In genomic region chr9:27496134-27496504, GRCh38 we compare ENCODE assay signal across 30 cellular contexts. TPM values are rescaled to one million over a fixed set of nuclear protein-coding genes. Genes with fewer than 3 reads are reported as not detected.
A peak's percentile ranks its signal among the peaks of the same experiment; 100 is the strongest.
DNase-seq lines count a peak whose midpoint lies in the region; ATAC-seq, FAIRE-seq and TF ChIP-seq lines count a peak whose summit lies in the region.
"Had no signal": no experiment of that assay in that cellular context is flagged by ENCODE, and none has a peak within 500 bp of the region (broad histone marks: within the 10 kb centered on the region; RNA-seq: fewer than 3 reads in every experiment).

No MANE protein-coding gene starts in this region.

- no peak overlapping the region for H3K14ac ChIP-seq in H1 (ENCODE audit: insufficient read length)

- H3K27me3 ChIP-seq in GM23338 (ENCODE audit: insufficient read depth) (no peaks in the 10 kb centered on the region), HUES48 (ENCODE audit: control insufficient read depth, insufficient read depth, low read length) (no peaks in the 10 kb centered on the region), H1 (replicated peaks in 1 of 4; ENCODE audit: control insufficient read depth in 3 of 4, extremely low read depth in 1 of 4, insufficient read depth in 3 of 4, low read length in 3 of 4) (no peaks in the 10 kb centered on the region)
- H3K27me3 ChIP-seq: BE2C, cardiac muscle cell, tibial artery had no signal

- H2AFZ ChIP-seq in GM23338 = no peak overlapping the region
- H2AFZ ChIP-seq in H1 (ENCODE audit: low read length) = no peak overlapping the region

- no peaks in the 10 kb centered on the region for H3K27me3 Mint-ChIP-seq in GM23338 (ENCODE audit: insufficient read depth, low read depth, poor library complexity)
- no peaks in the 10 kb centered on the region for H3K27me3 Mint-ChIP-seq in nephron (ENCODE audit: low read depth)
- H3K27me3 Mint-ChIP-seq: activated naive CD8-positive, alpha-beta T cell; naive thymus-derived CD4-positive, alpha-beta T cell had no signal

- H3K9me3 ChIP-seq in HUES48 (ENCODE audit: control insufficient read depth, insufficient read depth, low read length) (no peaks in the 10 kb centered on the region), H1 (ENCODE audit: insufficient read depth in 2 of 2, low read depth in 1 of 2, low read length in 1 of 2) (peaks cover 0 to 4% of the 10 kb centered on the region in 2 experiments; a peak in 1 of 4 replicates)
- H3K9me3 ChIP-seq: BE2C, tibial artery had no signal

- H4K91ac ChIP-seq in H1 (replicated peaks; ENCODE audit: insufficient read length, low read length) = no peak overlapping the region

- TF ChIP-seq POLR2A in H1 (IDR thresholded peaks at IDR 0.05; ENCODE audit: control extremely low read depth in 1 of 2, low read depth in 2 of 2, low read length in 2 of 2) = no peak

- H3K27ac ChIP-seq in GM23338 (ENCODE audit: low read depth) (no peak overlapping the region), HUES48 (ENCODE audit: low read depth, low read length) (peak overlapping the region; percentile 75), H1 (ENCODE audit: low read depth, low read length) (no peak overlapping the region)
- H3K27ac ChIP-seq: cardiac muscle cell, coronary artery, tibial artery had no signal

- H2BK5ac ChIP-seq in H1 (ENCODE audit: low read depth, low read length) = no peak overlapping the region

- ATAC-seq in GM23338 (peak; percentile 63), HG03520 (IDR thresholded peaks at IDR 0.05; ENCODE audit: unreplicated experiment) (no peak)
- ATAC-seq: CD8-positive, alpha-beta T cell; HepG2; naive thymus-derived CD4-positive, alpha-beta T cell had no signal

- H3K79me1 ChIP-seq in H1 (ENCODE audit: low read depth, low read length) = no peaks in the 10 kb centered on the region

- H4K5ac ChIP-seq in H1 (ENCODE audit: insufficient read length, low read depth, low read length) = no peak overlapping the region

- H3K4me2 ChIP-seq in GM23338 (peak overlapping the region; percentile 13), H1 (ENCODE audit: insufficient read depth in 1 of 2, low read depth in 2 of 2, low read length in 2 of 2) (peak overlapping the region in 1 of 2 experiments; percentile 34; a peak in 2 of 4 replicates)

- WGBS in H1 (ENCODE audit: extremely low coverage in 1 of 2, insufficient coverage in 1 of 2, insufficient read length in 1 of 2, insufficient replicate concordance in 2 of 2, low coverage in 1 of 2, low lambda C conversion rate in 2 of 2, missing lambda C conversion rate in 1 of 2), 2 experiments = 56% methylated on average over 3 of the region's 3 CpGs; no CpG with 5 or more reads in 1 of the 2 experiments

- no peaks in the 10 kb centered on the region for H3K36me3 ChIP-seq in GM23338 (ENCODE audit: insufficient read depth)
- no peaks in the 10 kb centered on the region for H3K36me3 ChIP-seq in HUES48 (ENCODE audit: control insufficient read depth, insufficient read depth, low read length)
- H3K36me3 ChIP-seq in H1 (ENCODE audit: control insufficient read depth in 2 of 4, insufficient read depth in 4 of 4, low read length in 3 of 4) = no peaks in the 10 kb centered on the region; a peak in 1 of 8 replicates
- H3K36me3 ChIP-seq: BE2C, cardiac muscle cell, tibial artery had no signal

- H3K27ac Mint-ChIP-seq in GM23338 = peak overlapping the region; percentile 88; the same call in 1 of the 2 replicates
- peak overlapping the region in 2 of 3 experiments; percentile 33 to 51 for H3K27ac Mint-ChIP-seq in nephron
- H3K27ac Mint-ChIP-seq: activated naive CD8-positive, alpha-beta T cell; activated T-cell treated with anti-CD3 and anti-CD28 coated beads, Interleukin-2, amount 50 U/mL, for 24 hours; CD8-positive, alpha-beta T cell; naive thymus-derived CD4-positive, alpha-beta T cell had no signal

- no peak overlapping the region for H2BK120ac ChIP-seq in H1 (replicated peaks; ENCODE audit: low read depth, low read length)

- H3K36me3 Mint-ChIP-seq in GM23338 (ENCODE audit: low read depth) (peaks cover 18% of the 10 kb centered on the region; the same call in 2 of the 3 replicates), nephron (ENCODE audit: low read depth) (peaks cover 16% of the 10 kb centered on the region)

- H3F3A ChIP-seq in GM23338 (replicated peaks; ENCODE audit: low read depth) = no peaks in the 10 kb centered on the region

- no peak overlapping the region for H3K4me3 ChIP-seq in GM23338
- no peak overlapping the region for H3K4me3 ChIP-seq in HUES48 (ENCODE audit: low read depth, low read length)
- H3K4me3 ChIP-seq in H1 (ENCODE audit: extremely low read depth in 1 of 4, insufficient read depth in 2 of 4, low read depth in 3 of 4, low read length in 4 of 4) = 0 out of 8 replicates have a peak overlapping the region, but pooled peaks of 1 of the 4 experiments have one; percentile 5
- H3K4me3 ChIP-seq: cardiac muscle cell, coronary artery, tibial artery had no signal

- no peak overlapping the region for H2BK12ac ChIP-seq in H1 (ENCODE audit: low read depth, low read length)

- H3K9ac ChIP-seq in HUES48 (ENCODE audit: low read depth, low read length) (no peak overlapping the region), H1 (replicated peaks in 1 of 4; ENCODE audit: extremely low read depth in 1 of 4, low read depth in 3 of 4, low read length in 3 of 4) (no peak overlapping the region)

- H2BK20ac ChIP-seq in H1 (ENCODE audit: low read length) = no peak overlapping the region

- CTCF ChIA-PET in H1 (lab: Charles Lee; ENCODE audit: partially characterized antibody) = interaction anchor here (2.3 kb wide), 1 partner anchor 34 kb away, joined by 8 read pairs; the partner anchor contains the start of gene MOB3B

- H3K79me2 ChIP-seq in GM23338 (replicated peaks; ENCODE audit: insufficient read depth) (peaks cover 10% of the 10 kb centered on the region), H1 (ENCODE audit: control insufficient read depth in 1 of 2, insufficient read depth in 2 of 2, low read length in 2 of 2) (peaks cover 0 to 12% of the 10 kb centered on the region in 2 experiments; a peak in 1 of 4 replicates)

- peak; percentile 72 for FAIRE-seq in H1 (lab: Jason Lieb, UNC)
- FAIRE-seq: HepG2, kidney, RCC 7860 had no signal

- no peak overlapping the region for H2BK15ac ChIP-seq in H1 (ENCODE audit: low read length)

- no peak overlapping the region for H2AK5ac ChIP-seq in H1 (ENCODE audit: low read depth, low read length)

- H3K4me1 Mint-ChIP-seq in GM23338 (peaks cover 66% of the 10 kb centered on the region), nephron (peaks cover 24% of the 10 kb centered on the region)

- no peak overlapping the region for H3K4ac ChIP-seq in H1 (replicated peaks; ENCODE audit: insufficient read length, low read depth, low read length)

- H3K23me2 ChIP-seq in H1 (ENCODE audit: low read depth, low read length) = no peaks in the 10 kb centered on the region

- no peaks in the 10 kb centered on the region for H3K9me2 ChIP-seq in GM23338 (ENCODE audit: insufficient read depth)

- H3K4me3 Mint-ChIP-seq in GM23338 = no peak overlapping the region; the same call in 2 of the 3 replicates
- no peak overlapping the region for H3K4me3 Mint-ChIP-seq in nephron
- H3K4me3 Mint-ChIP-seq: activated naive CD8-positive, alpha-beta T cell; activated T-cell treated with anti-CD3 and anti-CD28 coated beads, Interleukin-2, amount 50 U/mL, for 24 hours; CD8-positive, alpha-beta T cell; naive thymus-derived CD4-positive, alpha-beta T cell had no signal

- no peak overlapping the region for H4K8ac ChIP-seq in H1 (ENCODE audit: extremely low read depth, insufficient read depth, low read length)

- TF ChIP-seq RAD21 in H1 (IDR thresholded peaks at IDR 0.05 in 1 of 2, conservative IDR thresholded peaks at IDR 0.05 in 1 of 2; ENCODE audit: low read depth in 2 of 2, low read length in 2 of 2) = no peak

- H4K20me1 ChIP-seq in GM23338 (replicated peaks; ENCODE audit: insufficient read depth) (no peaks in the 10 kb centered on the region), H1 (replicated peaks in 1 of 2; ENCODE audit: control insufficient read depth in 1 of 2, insufficient read depth in 2 of 2, low read length in 2 of 2) (no peaks in the 10 kb centered on the region)

- POLR2A ChIA-PET in H1 (lab: Charles Lee; ENCODE audit: partially characterized antibody) = no interaction called here

- H3K23ac ChIP-seq in H1 (ENCODE audit: insufficient read length) = no peak overlapping the region

- DNase-seq in GM23338 (ENCODE audit: low spot score) = no peak
- no peak for DNase-seq in H1 (ENCODE audit: low read depth in 1 of 2, low spot score in 2 of 2)
- no peak for DNase-seq in NCI-H1417 treated with DMSO at 0.1 percent for 48 hours (lab: John Stamatoyannopoulos, UW)
- no peak for DNase-seq in medulla oblongata (ENCODE audit: extremely low spot score)
- DNase-seq: activated effector memory CD4-positive, alpha-beta T cell treated with anti-CD3 and anti-CD28 coated beads, Interleukin-2, amount 50 U/mL, for 16 hours; activated T-cell treated with anti-CD3 and anti-CD28 coated beads, Interleukin-2, amount 50 U/mL, for 24 hours; BE2C; CD8-positive, alpha-beta T cell; effector CD8-positive, alpha-beta T cell; EL; erythroblast; Karpas-422; kidney; naive thymus-derived CD4-positive, alpha-beta T cell; NCI-H1417; NCI-H2081; NCI-H345; stimulated activated CD4-positive, alpha-beta T cell treated with anti-CD3 and anti-CD28 coated beads, Interleukin-4, amount 100 ng/mL, for 24 hours; tibial artery had no signal

- H3K9me3 Mint-ChIP-seq in GM23338 (peaks cover 11% of the 10 kb centered on the region), nephron (peaks cover 5% of the 10 kb centered on the region)

- TF ChIP-seq CTCF in GM23338 (conservative IDR thresholded peaks at IDR 0.05; ENCODE audit: low read depth in 2 of 2) = no peak
- TF ChIP-seq CTCF in H1 (IDR thresholded peaks at IDR 0.05; ENCODE audit: control extremely low read depth in 1 of 3, insufficient read depth in 1 of 3, low read depth in 1 of 3, low read length in 3 of 3) = no peak
- no peak for TF ChIP-seq CTCF in nephron (IDR thresholded peaks at IDR 0.05; ENCODE audit: unreplicated experiment in 3 of 3)

- H3K4me1 ChIP-seq in GM23338 (ENCODE audit: insufficient read depth) (peaks cover 46% of the 10 kb centered on the region), HUES48 (ENCODE audit: control insufficient read depth, insufficient read depth, low read length) (peaks cover 50% of the 10 kb centered on the region), H1 (replicated peaks in 1 of 4; ENCODE audit: control insufficient read depth in 3 of 4, insufficient read depth in 4 of 4, low read length in 3 of 4) (peaks cover 0 to 22% (median 12%) of the 10 kb centered on the region in 4 experiments)
- H3K4me1 ChIP-seq: BE2C had no signal

- no peak for TF ChIP-seq EP300 in H1 (IDR thresholded peaks at IDR 0.05; ENCODE audit: borderline replicate concordance in 1 of 2, low read depth in 2 of 2, low read length in 2 of 2)

- H3K56ac ChIP-seq in H1 (replicated peaks; ENCODE audit: insufficient read length, low read depth, low read length) = no peak overlapping the region

- no peak overlapping the region for H3K18ac ChIP-seq in H1 (ENCODE audit: extremely low read depth, low read length)

RNA-seq across cellular contexts. Expression of gene IFNK, which starts 28.0 kb away (rescaled TPM):
- total RNA-seq in GM23338 (2014; rRNA removed; shearing (Covaris generic)) = not detected in 2 replicates
- polyA plus RNA-seq in GM23338 (2016; fragmentation: Nextera tagmentation; extraction: Ambion mirVana) (not detected in 2 replicates), H1 (2011; rRNA removed) (not detected in 2 replicates)
- not detected in 2 replicates for total RNA-seq in H1 (2021; fragmentation: NEBNext Ultra II Directional; extraction: Animal tissue kit (Norgen Biotek cat#: 25700))
- polyA plus RNA-seq in H1 (2011; cell fraction: cytosol; rRNA removed) = not detected
- not detected for polyA plus RNA-seq in H1 (2011; cell fraction: nucleus; rRNA removed)
- 0.14 to 0.16 TPM in 2 of 4 replicates, not detected in the others for polyA plus RNA-seq in H1 (2012, experiment 1 of 2)
- polyA plus RNA-seq in H1 (2012, experiment 2 of 2) = not detected
- not detected for polyA plus RNA-seq in H1 (2013, experiment 1 of 2)
- polyA plus RNA-seq in H1 (2013, experiment 2 of 2) = not detected
- polyA minus RNA-seq in H1 (2011; rRNA and poly(A)+ RNA removed) = not detected in 2 replicates
- polyA minus RNA-seq in H1 (2011; cell fraction: cytosol; rRNA and poly(A)+ RNA removed) = not detected
- polyA minus RNA-seq in H1 (2011; cell fraction: nucleus; rRNA and poly(A)+ RNA removed) = not detected
- total RNA-seq: cardiac muscle cell; CD8-positive, alpha-beta T cell; HepG2; kidney; liver; naive thymus-derived CD4-positive, alpha-beta T cell; osteocyte; SK-MEL-5 had no signal
- polyA plus RNA-seq: cardiac muscle cell; HepG2; liver; naive thymus-derived CD4-positive, alpha-beta T cell had no signal

RNA-seq across cellular contexts. Expression of gene MOB3B, which starts 33.5 kb away (rescaled TPM):
- total RNA-seq in GM23338 (2014; rRNA removed; shearing (Covaris generic)) = 12.1 and 12.4 TPM in 2 replicates
- 7.6 and 8.1 TPM in 2 replicates for polyA plus RNA-seq in GM23338 (2016; fragmentation: Nextera tagmentation; extraction: Ambion mirVana)
- total RNA-seq in H1 (2021; fragmentation: NEBNext Ultra II Directional; extraction: Animal tissue kit (Norgen Biotek cat#: 25700)) = 14.9 and 16.1 TPM in 2 replicates
- 6.9 and 12.7 TPM in 2 replicates for polyA plus RNA-seq in H1 (2011; rRNA removed)
- polyA plus RNA-seq in H1 (2011; cell fraction: cytosol; rRNA removed) = 8.9 TPM
- polyA plus RNA-seq in H1 (2011; cell fraction: nucleus; rRNA removed) = 5.2 TPM
- 9.6 to 12.9 TPM (median 10.4 TPM) in 4 replicates for polyA plus RNA-seq in H1 (2012, experiment 1 of 2)
- polyA plus RNA-seq in H1 (2012, experiment 2 of 2) = 5.1 TPM
- 13.6 TPM for polyA plus RNA-seq in H1 (2013, experiment 1 of 2)
- 14.4 TPM for polyA plus RNA-seq in H1 (2013, experiment 2 of 2)
- 29.0 and 38.6 TPM in 2 replicates for polyA minus RNA-seq in H1 (2011; rRNA and poly(A)+ RNA removed)
- polyA minus RNA-seq in H1 (2011; cell fraction: cytosol; rRNA and poly(A)+ RNA removed) = 10.9 TPM
- polyA minus RNA-seq in H1 (2011; cell fraction: nucleus; rRNA and poly(A)+ RNA removed) = 20.8 TPM
- total RNA-seq: SK-MEL-5 had no signal
